9 cellular contexts compared by ENCODE assay signal in the genomic region with DNA sequence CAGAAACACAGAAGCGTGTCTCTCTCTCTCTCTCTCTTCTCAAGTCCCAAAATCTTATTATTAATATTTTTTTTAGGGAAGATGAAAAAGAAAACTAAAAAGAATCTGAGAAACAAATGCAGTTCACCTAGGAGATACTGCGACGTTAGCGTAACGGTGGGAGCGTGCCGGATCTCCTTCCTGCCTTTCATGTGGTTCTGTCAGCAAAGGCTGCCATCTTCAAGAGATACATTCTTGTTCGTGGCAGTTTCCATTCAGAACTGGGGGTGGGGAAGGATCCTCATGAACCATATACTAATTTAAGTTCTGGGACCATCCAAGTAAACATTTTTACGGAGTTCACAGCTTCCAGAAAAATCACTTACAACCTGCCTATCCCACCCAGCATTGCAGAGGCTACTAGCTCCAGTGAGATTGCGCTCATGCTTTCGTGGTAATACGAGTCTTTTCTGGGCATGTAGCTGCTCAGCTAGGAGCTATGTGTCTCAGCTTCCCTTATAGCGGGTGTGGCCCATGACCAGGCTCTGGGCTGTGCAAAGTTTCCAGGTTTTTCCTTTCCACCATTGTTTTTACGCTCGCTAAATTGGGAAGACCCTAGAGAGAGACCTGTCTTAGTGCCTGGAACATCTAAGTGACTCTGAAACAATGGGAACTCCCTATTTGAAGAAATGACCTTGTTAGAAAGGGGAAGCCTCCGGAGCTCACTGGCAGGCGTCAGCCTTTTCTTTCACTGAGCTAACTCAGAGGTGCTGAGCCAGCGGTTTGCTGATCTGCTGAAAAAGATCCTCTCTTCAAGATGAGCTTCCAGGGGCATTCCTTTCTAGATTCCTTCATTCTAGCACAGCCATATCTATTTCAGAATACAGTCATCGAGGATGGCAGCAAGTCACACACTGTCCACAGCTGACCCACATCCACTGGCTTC. TPM values are rescaled to one million over a fixed set of nuclear protein-coding genes. Genes with fewer than 3 reads are reported as not detected.
DNase-seq lines count a peak whose midpoint lies in the region; ATAC-seq and FAIRE-seq lines count a peak whose summit lies in the region.
"Had no signal": no experiment of that assay in that cellular context is flagged by ENCODE, and none has a peak within 500 bp of the region (broad histone marks: within the 10 kb centered on the region; RNA-seq: fewer than 3 reads in every experiment).

No MANE protein-coding gene starts in this region.

- ATAC-seq in esophagus mucosa (peak; percentile 15), HG03460 (IDR thresholded peaks at IDR 0.05; ENCODE audit: unreplicated experiment) (no peak), GM21390 (IDR thresholded peaks at IDR 0.05; ENCODE audit: unreplicated experiment) (no peak), GM18868 (IDR thresholded peaks at IDR 0.05; ENCODE audit: unreplicated experiment) (no peak)

- FAIRE-seq in GM19239 (lab: Jason Lieb, UNC) = peak; percentile 37

- DNase-seq in GM19239 (ENCODE audit: insufficient read length, low spot score) = no peak
- peak; percentile 63 to 66 for DNase-seq in activated CD4-positive, alpha-beta T cell treated with anti-CD3 and anti-CD28 coated beads, Interleukin-2, amount 50 U/mL, for 4 hours
- DNase-seq in stimulated activated CD4-positive, alpha-beta T cell treated with anti-CD3 and anti-CD28 coated beads, Interleukin-15, amount 100 ng/mL, for 24 hours = peak; percentile 71
- no peak for DNase-seq in NCI-H187 (lab: John Stamatoyannopoulos, UW)

RNA-seq across cellular contexts. Expression of a gene that starts 17.3 kb away (rescaled TPM):
- 0.36 TPM for total RNA-seq in esophagus mucosa

RNA-seq across cellular contexts. Expression of a gene that starts 50.3 kb away (rescaled TPM):
- total RNA-seq in esophagus mucosa = 1.2 TPM
- total RNA-seq: dermis microvascular lymphatic vessel endothelial cell had no signal

Comparison
In these comparisons a context has a peak if more than half of its experiments do, and no peak if none do; other contexts are left out.
1. DNase-seq: peak in activated CD4-positive, alpha-beta T cell treated with anti-CD3 and anti-CD28 coated beads, Interleukin-2, amount 50 U/mL, for 4 hours (2 of 2) and stimulated activated CD4-positive, alpha-beta T cell treated with anti-CD3 and anti-CD28 coated beads, Interleukin-15, amount 100 ng/mL, for 24 hours (single experiment); none in GM19239 (single experiment) and NCI-H187 (0 of 2).